ENCODE assay signal across 10 cellular contexts in genomic region chr16:4882633-4883285, GRCh38. TPM values are rescaled to one million over a fixed set of nuclear protein-coding genes. Genes with fewer than 3 reads are reported as not detected.
A peak's percentile ranks its signal among the peaks of the same experiment; 100 is the strongest.
DNase-seq lines count a peak whose midpoint lies in the region; ATAC-seq and TF ChIP-seq lines count a peak whose summit lies in the region.
"Had no signal": no experiment of that assay in that cellular context is flagged by ENCODE, and none has a peak within 500 bp of the region (broad histone marks: within the 10 kb centered on the region; RNA-seq: fewer than 3 reads in every experiment).

No MANE protein-coding gene starts in this region.

- TF ChIP-seq RAD21 in SK-N-SH (IDR thresholded peaks at IDR 0.05; ENCODE audit: low read length) = no peak

- H2AFZ ChIP-seq in SK-N-SH (ENCODE audit: low read depth) = no peak overlapping the region
- no peak overlapping the region for H2AFZ ChIP-seq in Karpas-422 (ENCODE audit: low read length)

- no peak for TF ChIP-seq CTCF in SK-N-SH (IDR thresholded peaks at IDR 0.05)
- no peak for TF ChIP-seq CTCF in heart left ventricle (IDR thresholded peaks at IDR 0.05)
- TF ChIP-seq CTCF in testis (IDR thresholded peaks at IDR 0.05) = no peak

- TF ChIP-seq POLR2A in heart left ventricle (IDR thresholded peaks at IDR 0.05) (no peak), testis (IDR thresholded peaks at IDR 0.05) (no peak)

- H3K36me3 ChIP-seq in SK-N-SH (replicated peaks in 1 of 2; ENCODE audit: control insufficient read depth in 1 of 2, insufficient read depth in 2 of 2, low read length in 1 of 2) (peaks cover 33 to 71% of the 10 kb centered on the region in 2 experiments), heart left ventricle (peaks cover 15 to 100% (median 96%) of the 10 kb centered on the region in 9 donors), testis (ENCODE audit: low read depth, missing control alignments) (no peaks in the 10 kb centered on the region), Karpas-422 (ENCODE audit: insufficient read depth, low read length) (peaks cover 34% of the 10 kb centered on the region)

- intact Hi-C loops in heart left ventricle (cut with DNase I) (no loop called here), testis (cut with DNase I; ENCODE audit: low total_unique reads) (no loop called here)

- peaks cover 24% of the 10 kb centered on the region for H3F3A ChIP-seq in SK-N-SH (replicated peaks; ENCODE audit: insufficient read depth)

- H3K9ac ChIP-seq in SK-N-SH (no peak overlapping the region), Karpas-422 (ENCODE audit: low read length) (no peak overlapping the region)

- H3K4me1 ChIP-seq in SK-N-SH (ENCODE audit: control insufficient read depth in 1 of 2, insufficient read depth in 2 of 2, low read depth in 1 of 2, low read length in 1 of 2) = peaks cover 11 to 24% of the 10 kb centered on the region in 2 experiments; a peak in 3 of 4 replicates
- peaks cover 0 to 18% (median 11%) of the 10 kb centered on the region in 12 donors for H3K4me1 ChIP-seq in heart left ventricle
- peaks cover 4% of the 10 kb centered on the region for H3K4me1 ChIP-seq in testis
- H3K4me1 ChIP-seq in Karpas-422 (ENCODE audit: low read length) = no peaks in the 10 kb centered on the region
- H3K4me1 ChIP-seq: transverse colon had no signal

- ATAC-seq in heart left ventricle (peak; percentile 71 to 85 (median 78)), HG02571 (IDR thresholded peaks at IDR 0.05; ENCODE audit: unreplicated experiment) (no peak)

- H3K9me2 ChIP-seq in SK-N-SH (no peaks in the 10 kb centered on the region), Karpas-422 (replicated peaks; ENCODE audit: insufficient read depth, low read length) (no peaks in the 10 kb centered on the region)

- TF ChIP-seq EP300 in SK-N-SH (IDR thresholded peaks at IDR 0.05; ENCODE audit: borderline replicate concordance in 1 of 2, low read depth in 1 of 2, low read length in 1 of 2) = peak in 1 of 2 experiments; percentile 56; a peak in 1 of 4 replicates

- H3K79me2 ChIP-seq in SK-N-SH (ENCODE audit: insufficient read depth) (peaks cover 9% of the 10 kb centered on the region; the same call in 1 of the 2 replicates), Karpas-422 (ENCODE audit: low read length) (no peaks in the 10 kb centered on the region)

- WGBS in SK-N-SH (ENCODE audit: low lambda C conversion rate) = 54% methylated on average over 11 of the region's 11 CpGs
- WGBS in heart left ventricle, 4 donors = 44 to 61% (median 59%) methylated on average over 10 to 11 of the region's 11 CpGs
- WGBS in testis, 2 donors = 75% methylated on average over 9 to 11 of the region's 11 CpGs

- H4K20me1 ChIP-seq in SK-N-SH (ENCODE audit: insufficient read depth) (peaks cover 26% of the 10 kb centered on the region), Karpas-422 (ENCODE audit: insufficient read depth, low read depth, low read length) (no peaks in the 10 kb centered on the region)

- H3K4me3 ChIP-seq in SK-N-SH (ENCODE audit: low read depth in 2 of 2, low read length in 1 of 2) (no peak overlapping the region), heart left ventricle (no peak overlapping the region), testis (no peak overlapping the region), Karpas-422 (ENCODE audit: low read length) (no peak overlapping the region)
- H3K4me3 ChIP-seq: transverse colon had no signal

- peak overlapping the region; percentile 44 to 80 for H3K27ac ChIP-seq in SK-N-SH (ENCODE audit: low read depth in 2 of 2, low read length in 1 of 2)
- H3K27ac ChIP-seq in heart left ventricle = peak overlapping the region in 6 of 12 donors; percentile 13 to 67 (median 34)
- H3K27ac ChIP-seq in testis = no peak overlapping the region
- no peak overlapping the region for H3K27ac ChIP-seq in Karpas-422 (ENCODE audit: low read length)
- H3K27ac ChIP-seq: transverse colon had no signal

- DNase-seq in NCI-H1417 (lab: John Stamatoyannopoulos, UW) (peak in 2 of 3 experiments; percentile 1 to 17), NCI-H1417 treated with DMSO at 0.1 percent for 48 hours (lab: John Stamatoyannopoulos, UW) (no peak), SK-N-SH (peak; percentile 62), heart left ventricle (peak in 4 of 5 donors; percentile 43 to 71 (median 54)), testis (peak; percentile 36), Karpas-422 (no peak)
- no peak for DNase-seq in central memory CD4-positive, alpha-beta T cell
- DNase-seq: activated CD8-positive, alpha-beta memory T cell treated with anti-CD3 and anti-CD28 coated beads, Interleukin-2, amount 50 U/mL, for 4 hours; transverse colon had no signal

- no peaks in the 10 kb centered on the region for H3K27me3 ChIP-seq in SK-N-SH (ENCODE audit: insufficient read depth)
- H3K27me3 ChIP-seq in heart left ventricle = no peaks in the 10 kb centered on the region
- H3K27me3 ChIP-seq in testis = no peaks in the 10 kb centered on the region
- no peaks in the 10 kb centered on the region for H3K27me3 ChIP-seq in Karpas-422 (ENCODE audit: low read length)
- H3K27me3 ChIP-seq: transverse colon had no signal

- H3K4me2 ChIP-seq in SK-N-SH (peak overlapping the region; percentile 3; the same call in 1 of the 2 replicates), Karpas-422 (ENCODE audit: low read depth, low read length, poor library complexity, severe bottlenecking) (no peak overlapping the region)

- CTCF ChIA-PET in SK-N-SH (lab: Yijun Ruan, JAX) = no interaction called here

- POLR2A ChIA-PET in SK-N-SH (lab: Yijun Ruan, JAX) = interaction anchor here (0.7 kb wide), 1 partner anchor 1181 kb away, joined by 3 read pairs; no protein-coding TSS in a partner anchor

- H3K9me3 ChIP-seq in SK-N-SH (no peaks in the 10 kb centered on the region), heart left ventricle (no peaks in the 10 kb centered on the region), testis (no peaks in the 10 kb centered on the region), Karpas-422 (ENCODE audit: low read length) (no peaks in the 10 kb centered on the region)
- H3K9me3 ChIP-seq: transverse colon had no signal

TF ChIP-seq in SK-N-SH, 30 proteins besides CTCF, POLR2A, EP300 and RAD21 (continues in another document):
- TF ChIP-seq FOXM1 (IDR thresholded peaks at IDR 0.05; ENCODE audit: low read depth) (0 out of 2 replicates have a peak, but pooled peaks have one; percentile 15), FOSL2 (IDR thresholded peaks at IDR 0.05; ENCODE audit: borderline replicate concordance, low read depth) (peak; percentile 54; the same call in 1 of the 2 replicates), RCOR1 (IDR thresholded peaks at IDR 0.05; ENCODE audit: low read length) (no peak), TCF12 (IDR thresholded peaks at IDR 0.05) (peak; percentile 61; the same call in 1 of the 2 replicates), JUND (IDR thresholded peaks at IDR 0.05) (peak; percentile 39; the same call in 1 of the 2 replicates), ZBTB33 (IDR thresholded peaks at IDR 0.05; ENCODE audit: borderline replicate concordance, low read depth) (no peak), NFIC (IDR thresholded peaks at IDR 0.05; ENCODE audit: borderline replicate concordance) (peak; percentile 85), ELF1 (IDR thresholded peaks at IDR 0.05) (no peak)
- TF ChIP-seq, protein P1, sequence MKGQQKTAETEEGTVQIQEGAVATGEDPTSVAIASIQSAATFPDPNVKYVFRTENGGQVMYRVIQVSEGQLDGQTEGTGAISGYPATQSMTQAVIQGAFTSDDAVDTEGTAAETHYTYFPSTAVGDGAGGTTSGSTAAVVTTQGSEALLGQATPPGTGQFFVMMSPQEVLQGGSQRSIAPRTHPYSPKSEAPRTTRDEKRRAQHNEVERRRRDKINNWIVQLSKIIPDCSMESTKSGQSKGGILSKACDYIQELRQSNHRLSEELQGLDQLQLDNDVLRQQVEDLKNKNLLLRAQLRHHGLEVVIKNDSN (IDR thresholded peaks at IDR 0.05; ENCODE audit: borderline replicate concordance, low read depth) = no peak

RNA-seq across cellular contexts. Expression of gene UBN1, which starts 35.5 kb away (rescaled TPM):
- polyA plus RNA-seq in SK-N-SH (2012; rRNA removed) (9.7 and 10.9 TPM in 2 replicates), heart left ventricle (10 to 100 TPM; 20.3 to 34.2 TPM), testis (ENCODE audit: insufficient read depth, low read depth, low replicate concordance) (98.2 TPM)
- polyA plus RNA-seq in SK-N-SH (2012; cell fraction: cytosol; rRNA removed) = 6.2 and 7.9 TPM in 2 replicates
- polyA plus RNA-seq in SK-N-SH (2012; cell fraction: nucleus; rRNA removed) = 31.5 and 47.8 TPM in 2 replicates
- total RNA-seq in heart left ventricle (10 to 100 TPM; 25.0 to 77.9 (median 32.7) TPM), testis (100 to 1,000 TPM in 1 of 2 donors, 10 to 100 TPM in 1; 88.1 to 115 TPM)
- total RNA-seq in Karpas-422 (2014; rRNA removed; shearing (Covaris generic); ENCODE audit: low replicate concordance) = 21.7 and 27.3 TPM in 2 replicates

RNA-seq across cellular contexts. Expression of gene GLYR1, which starts 35.7 kb away (rescaled TPM):
- 40.1 and 45.2 TPM in 2 replicates for polyA plus RNA-seq in SK-N-SH (2012; rRNA removed)
- polyA plus RNA-seq in SK-N-SH (2012; cell fraction: cytosol; rRNA removed) = 30.3 and 32.2 TPM in 2 replicates
- 73.4 and 75.5 TPM in 2 replicates for polyA plus RNA-seq in SK-N-SH (2012; cell fraction: nucleus; rRNA removed)
- 10 to 100 TPM; 54.3 to 96.6 (median 75.8) TPM for total RNA-seq in heart left ventricle
- 10 to 100 TPM; 51.3 to 67.2 TPM for polyA plus RNA-seq in heart left ventricle
- 10 to 100 TPM; 70.5 to 83.5 TPM for total RNA-seq in testis
- 66.6 TPM for polyA plus RNA-seq in testis (ENCODE audit: insufficient read depth, low read depth, low replicate concordance)
- total RNA-seq in Karpas-422 (2014; rRNA removed; shearing (Covaris generic); ENCODE audit: low replicate concordance) = 23.4 and 45.8 TPM in 2 replicates

RNA-seq across cellular contexts. Expression of gene PPL, which starts 54.2 kb away (rescaled TPM):
- polyA plus RNA-seq in SK-N-SH (2012; rRNA removed) (16.8 and 24.6 TPM in 2 replicates), heart left ventricle (1 to 10 TPM; 4.3 to 5.1 TPM), testis (ENCODE audit: insufficient read depth, low read depth, low replicate concordance) (6.8 TPM)
- polyA plus RNA-seq in SK-N-SH (2012; cell fraction: cytosol; rRNA removed) = 9.9 and 11.5 TPM in 2 replicates
- polyA plus RNA-seq in SK-N-SH (2012; cell fraction: nucleus; rRNA removed) = 42.1 and 47.8 TPM in 2 replicates
- total RNA-seq in heart left ventricle (10 to 100 TPM in 3 of 9 donors, 1 to 10 TPM in 6; 6.4 to 23.8 (median 8.3) TPM), testis (1 to 10 TPM; 5.4 to 6.1 TPM)
- not detected in 2 replicates for total RNA-seq in Karpas-422 (2014; rRNA removed; shearing (Covaris generic); ENCODE audit: low replicate concordance)

Comparison
In these comparisons a context has a peak if more than half of its experiments do, and no peak if none do; other contexts are left out.
1. DNase-seq: peak in NCI-H1417 (2 of 3), SK-N-SH (single experiment), heart left ventricle (4 of 5) and testis (single experiment); none in NCI-H1417 treated with DMSO at 0.1 percent for 48 hours (single experiment), Karpas-422 (single experiment) and central memory CD4-positive, alpha-beta T cell (single experiment).
2. H3K27ac ChIP-seq: peak in SK-N-SH (2 of 2); none in testis (0 of 2) and Karpas-422 (single experiment).